ENCODE assay signal across 8 cellular contexts in genomic region chr3:29693863-29694262, GRCh38.
DNase-seq lines count a peak whose midpoint lies in the region; ATAC-seq, FAIRE-seq and TF ChIP-seq lines count a peak whose summit lies in the region.

No MANE protein-coding gene starts in this region.

- H3K9me3 ChIP-seq in HCT116 (ENCODE audit: control insufficient read depth in 1 of 2, insufficient read depth in 1 of 2, low read depth in 1 of 2, low read length in 2 of 2) (no peaks in the 10 kb centered on the region), GM12878 (replicated peaks; ENCODE audit: control insufficient read depth, insufficient read depth, low read length) (no peaks in the 10 kb centered on the region), stomach (no peaks in the 10 kb centered on the region)

- no peak for TF ChIP-seq EP300 in GM12878 (IDR thresholded peaks at IDR 0.05; ENCODE audit: borderline replicate concordance in 1 of 2, control insufficient read depth in 1 of 2, low read depth in 2 of 2, low read length in 2 of 2)
- TF ChIP-seq EP300 in stomach (IDR thresholded peaks at IDR 0.05), result no peak

- H2AFZ ChIP-seq in HCT116 (ENCODE audit: low read depth, low read length, poor library complexity, severe bottlenecking) (peak overlapping the region; percentile 38), GM12878 (ENCODE audit: control insufficient read depth, low read depth, low read length) (no peak overlapping the region)

- POLR2A ChIA-PET in HCT116 (lab: Charles Lee) (no interaction called here), GM12878 (lab: Charles Lee) (no interaction called here)

- CTCF ChIA-PET in HCT116 (lab: Charles Lee), result no interaction called here
- CTCF ChIA-PET in GM12878 (lab: Yijun Ruan, JAX), result no interaction called here

- H3K27me3 ChIP-seq in HCT116 (ENCODE audit: insufficient read depth, low read length), result no peaks in the 10 kb centered on the region
- no peaks in the 10 kb centered on the region for H3K27me3 ChIP-seq in GM12878 (replicated peaks in 1 of 2; ENCODE audit: control insufficient read depth in 2 of 2, insufficient read depth in 2 of 2, low read length in 1 of 2)
- no peaks in the 10 kb centered on the region for H3K27me3 ChIP-seq in stomach

- H4K20me1 ChIP-seq in HCT116 (ENCODE audit: insufficient read depth) (no peaks in the 10 kb centered on the region), GM12878 (ENCODE audit: control insufficient read depth, insufficient read depth) (no peaks in the 10 kb centered on the region)

- H3K9ac ChIP-seq in HCT116 (ENCODE audit: low read length), result no peak overlapping the region
- no peak overlapping the region for H3K9ac ChIP-seq in GM12878 (ENCODE audit: control insufficient read depth, insufficient read depth, low read length)

- H3K36me3 ChIP-seq in HCT116 (ENCODE audit: control insufficient read depth in 1 of 2, insufficient read depth in 2 of 2, low read length in 2 of 2) (no peaks in the 10 kb centered on the region), GM12878 (ENCODE audit: control insufficient read depth in 2 of 2, insufficient read depth in 2 of 2, low read length in 1 of 2) (no peaks in the 10 kb centered on the region), stomach (no peaks in the 10 kb centered on the region)

- H3K9me2 ChIP-seq in HCT116 (ENCODE audit: insufficient read depth), result no peaks in the 10 kb centered on the region

- DNase-seq in HCT116 (ENCODE audit: low read depth, low spot score), result peak; percentile 7
- DNase-seq in GM12878 (ENCODE audit: low read depth, low spot score), result no peak
- DNase-seq in iPS DF 4.7 (ENCODE audit: extremely low read depth, low spot score), result peak; percentile 22
- DNase-seq in stomach, result no peak
- DNase-seq in SHP77 treated with DMSO at 0.1 percent for 48 hours (lab: John Stamatoyannopoulos, UW), result no peak

- H3K4me1 ChIP-seq in HCT116 (ENCODE audit: control insufficient read depth in 1 of 2, insufficient read depth in 2 of 2, low read length in 2 of 2) (peaks cover 7 to 26% of the 10 kb centered on the region in 2 experiments), GM12878 (ENCODE audit: control insufficient read depth, insufficient read depth, low read length) (no peaks in the 10 kb centered on the region), stomach (peaks cover 0 to 62% (median 20%) of the 10 kb centered on the region in 4 donors)

- H3K79me2 ChIP-seq in HCT116 (ENCODE audit: insufficient read depth, low read length) (no peaks in the 10 kb centered on the region), GM12878 (ENCODE audit: control insufficient read depth, insufficient read depth, low read length) (no peaks in the 10 kb centered on the region)

- WGBS in GM12878 (ENCODE audit: insufficient coverage, insufficient replicate concordance, low lambda C conversion rate, missing lambda C conversion rate), result 38% methylated on average over 1 of the region's 1 CpG
- 45 to 89% (median 51%) methylated on average over 1 of the region's 1 CpG for WGBS in stomach, 5 donors

- peak; percentile 84 for ATAC-seq in HCT116
- ATAC-seq in GM12878, result no peak
- ATAC-seq in HG03521 (IDR thresholded peaks at IDR 0.05; ENCODE audit: unreplicated experiment), result no peak
- no peak for ATAC-seq in HG02678 (IDR thresholded peaks at IDR 0.05; ENCODE audit: unreplicated experiment)
- ATAC-seq in GM18520 (IDR thresholded peaks at IDR 0.05; ENCODE audit: unreplicated experiment), result no peak

- TF ChIP-seq CTCF in HCT116 (IDR thresholded peaks at IDR 0.05 in 2 of 3, conservative IDR thresholded peaks at IDR 0.05 in 1 of 3; ENCODE audit: borderline replicate concordance in 1 of 3, insufficient read depth in 1 of 3, low read depth in 2 of 3, low read length in 2 of 3) (no peak), GM12878 (IDR thresholded peaks at IDR 0.05 in 2 of 3, conservative IDR thresholded peaks at IDR 0.05 in 1 of 3; ENCODE audit: control insufficient read depth in 2 of 3, extremely low read depth in 1 of 3, insufficient read depth in 1 of 3, low read depth in 3 of 3, low read length in 3 of 3) (no peak), stomach (IDR thresholded peaks at IDR 0.05) (no peak)

- intact Hi-C loops in HCT116 (cut with micrococcal nuclease), result no loop called here
- intact Hi-C loops in GM12878 (cut with micrococcal nuclease; ENCODE audit: unreplicated experiment), result no loop called here
- intact Hi-C loops in stomach (cut with DNase I; ENCODE audit: low total_unique reads), result no loop called here

- no peak for TF ChIP-seq RAD21 in HCT116 (IDR thresholded peaks at IDR 0.05; ENCODE audit: low read depth)
- TF ChIP-seq RAD21 in GM12878 (IDR thresholded peaks at IDR 0.05; ENCODE audit: insufficient read depth, low read depth, low read length), result no peak

- H3K4me3 ChIP-seq in HCT116 (replicated peaks in 1 of 2; ENCODE audit: low read depth in 1 of 2, low read length in 2 of 2), result no peak overlapping the region
- no peak overlapping the region for H3K4me3 ChIP-seq in GM12878
- no peak overlapping the region for H3K4me3 ChIP-seq in stomach

- in situ Hi-C loops in GM12878 (cut with MboI), result no loop called here

- peak; percentile 38 for FAIRE-seq in GM12878 (lab: Jason Lieb, UNC)

- H3K27ac ChIP-seq in HCT116 (ENCODE audit: low read depth, low read length) (no peak overlapping the region), GM12878 (ENCODE audit: control insufficient read depth, insufficient read depth) (no peak overlapping the region), stomach (peak overlapping the region in 4 of 5 donors; percentile 3 to 77 (median 58))

- BruUV-seq in HCT116 (replicated peaks; lab: Mats Ljungman, UMichigan), result no TSS peak
- BruUV-seq in GM12878 (replicated peaks; lab: Mats Ljungman, UMichigan), result no TSS peak

- H3K4me2 ChIP-seq in HCT116 (ENCODE audit: low read length), result peak overlapping the region; percentile 45
- no peak overlapping the region for H3K4me2 ChIP-seq in GM12878 (ENCODE audit: control insufficient read depth, insufficient read depth)

- SMC1A ChIA-PET in GM12878 (lab: Charles Lee; ENCODE audit: uncharacterized antibody, unreplicated experiment), result no interaction called here

- RAD21 ChIA-PET in HCT116 (lab: Charles Lee; ENCODE audit: low non-redundant PET in 1 of 2, low total read pairs in 2 of 2, uncharacterized antibody in 2 of 2, unreplicated experiment in 2 of 2) (no interaction called here), GM12878 (lab: Charles Lee; ENCODE audit: unreplicated experiment) (no interaction called here)

- TF ChIP-seq POLR2A in HCT116 (IDR thresholded peaks at IDR 0.05; ENCODE audit: borderline replicate concordance, extremely low read depth, insufficient read depth, insufficient read length), result no peak
- no peak for TF ChIP-seq POLR2A in GM12878 (IDR thresholded peaks at IDR 0.05; ENCODE audit: low read depth, low read length)
- no peak for TF ChIP-seq POLR2A in stomach (IDR thresholded peaks at IDR 0.05)

TF ChIP-seq in HCT116, 20 proteins besides CTCF, POLR2A, EP300 and RAD21 (continues in another document):
- TF ChIP-seq POLR2AphosphoS5 (IDR thresholded peaks at IDR 0.05; ENCODE audit: low read depth, low read length) (no peak), SIN3A (IDR thresholded peaks at IDR 0.05; ENCODE audit: low read depth) (no peak), ZBTB33 (IDR thresholded peaks at IDR 0.05; ENCODE audit: extremely low read depth, insufficient replicate concordance, low read length) (no peak), CBX3 (IDR thresholded peaks at IDR 0.05; ENCODE audit: low read depth) (no peak), ZFX (IDR thresholded peaks at IDR 0.05) (no peak), JUND (IDR thresholded peaks at IDR 0.05) (no peak), YY1 (IDR thresholded peaks at IDR 0.05; ENCODE audit: extremely low read depth, insufficient replicate concordance, low read depth, low read length) (no peak), FOSL1 (IDR thresholded peaks at IDR 0.05; ENCODE audit: low read depth) (no peak)

TF ChIP-seq in GM12878, 131 proteins besides CTCF, POLR2A, EP300 and RAD21 (continues in another document):
- TF ChIP-seq RBBP5 (conservative IDR thresholded peaks at IDR 0.05) (no peak), JUNB (IDR thresholded peaks at IDR 0.05) (no peak), ATF2 (IDR thresholded peaks at IDR 0.05; ENCODE audit: low read length) (no peak), FOS (IDR thresholded peaks at IDR 0.05; ENCODE audit: borderline replicate concordance, extremely low read depth, insufficient read length) (no peak), CEBPZ (IDR thresholded peaks at IDR 0.05; ENCODE audit: low read depth, low read length) (no peak), CHD4 (IDR thresholded peaks at IDR 0.05) (no peak), CBFB (IDR thresholded peaks at IDR 0.05; ENCODE audit: low read depth) (no peak), NFIC (IDR thresholded peaks at IDR 0.05; ENCODE audit: low read depth, low read length) (no peak)

Comparison
In these comparisons a context has a peak if more than half of its experiments do, and no peak if none do; other contexts are left out.
1. DNase-seq: peak in HCT116 (single experiment) and iPS DF 4.7 (single experiment); none in GM12878 (single experiment), stomach (single experiment) and SHP77 treated with DMSO at 0.1 percent for 48 hours (single experiment).
2. H3K27ac ChIP-seq: peak in stomach (4 of 5); none in HCT116 (single experiment) and GM12878 (single experiment).